In genomic region chr1:92937731-92938130, GRCh38 we compare ENCODE assay signal across 6 cellular contexts.
"Had no signal": no experiment of that assay in that cellular context is flagged by ENCODE, and none has a peak within 500 bp of the region (broad histone marks: within the 10 kb centered on the region; RNA-seq: fewer than 3 reads in every experiment).

No MANE protein-coding gene starts in this region.

- ATAC-seq: GM12878 had no signal

- FAIRE-seq: G401.6, GM12878, GM18507, GM19239 had no signal

- DNase-seq: GDM1, GF-D8 had no signal

- H3K4me3 ChIP-seq: GM12878 had no signal
